ENCODE assay signal across 28 cellular contexts in genomic region chr10:49328401-49329185, GRCh38. TPM values are rescaled to one million over a fixed set of nuclear protein-coding genes. Genes with fewer than 3 reads are reported as not detected.
"Had no signal": no experiment of that assay in that cellular context is flagged by ENCODE, and none has a peak within 500 bp of the region (broad histone marks: within the 10 kb centered on the region; RNA-seq: fewer than 3 reads in every experiment).

No MANE protein-coding gene starts in this region.

- H3K9me3 ChIP-seq: left ventricle myocardium inferior, right lobe of liver had no signal

- H3K27me3 ChIP-seq: right lobe of liver had no signal

- H3K36me3 ChIP-seq: right lobe of liver had no signal

- H3K27ac ChIP-seq: left ventricle myocardium inferior, parathyroid adenoma, right lobe of liver had no signal

- H3K9me3 Mint-ChIP-seq: activated CD4-positive, alpha-beta memory T cell treated with anti-CD3 and anti-CD28 coated beads for 36 hours; nephron; stimulated activated effector memory CD8-positive, alpha-beta T cell treated with anti-CD3 and anti-CD28 coated beads, Interleukin-12 subunit alpha, Interleukin-12 subunit beta, amount 100 ng/mL, for 72 hours had no signal

- H3K4me3 Mint-ChIP-seq: activated CD4-positive, alpha-beta memory T cell treated with anti-CD3 and anti-CD28 coated beads for 36 hours; activated naive CD8-positive, alpha-beta T cell treated with anti-CD3 and anti-CD28 coated beads, Interleukin-2, amount 50 U/mL, for 24 hours; nephron; stimulated activated effector memory CD8-positive, alpha-beta T cell treated with anti-CD3 and anti-CD28 coated beads, Interleukin-12 subunit alpha, Interleukin-12 subunit beta, amount 100 ng/mL, for 72 hours; stimulated activated naive CD8-positive, alpha-beta T cell treated with anti-CD3 and anti-CD28 coated beads, Interleukin-15, amount 100 ng/mL, for 72 hours; T-helper 17 cell had no signal

- H3K36me3 Mint-ChIP-seq: activated CD4-positive, alpha-beta memory T cell treated with anti-CD3 and anti-CD28 coated beads for 36 hours; stimulated activated effector memory CD8-positive, alpha-beta T cell treated with anti-CD3 and anti-CD28 coated beads, Interleukin-12 subunit alpha, Interleukin-12 subunit beta, amount 100 ng/mL, for 72 hours had no signal

- DNase-seq: activated CD4-positive, alpha-beta memory T cell treated with anti-CD3 and anti-CD28 coated beads for 36 hours; activated CD4-positive, alpha-beta T cell treated with anti-CD3 and anti-CD28 coated beads for 48 hours; activated CD4-positive, CD25-positive, alpha-beta regulatory T cell; activated gamma-delta T cell; activated naive CD4-positive, alpha-beta T cell treated with anti-CD3 and anti-CD28 coated beads, Interleukin-2, amount 50 U/mL, for 16 hours; activated naive CD8-positive, alpha-beta T cell treated with anti-CD3 and anti-CD28 coated beads, Interleukin-2, amount 50 U/mL, for 24 hours; activated T-cell treated with anti-CD3 and anti-CD28 coated beads for 4 hours; effector memory CD4-positive, alpha-beta T cell; foreskin melanocyte; glutamatergic neuron; hippocampal formation; left ventricle myocardium inferior; mammary epithelial cell; right lobe of liver; stimulated activated CD4-positive, alpha-beta T cell treated with anti-CD3 and anti-CD28 coated beads, Interleukin-2, amount 100 ng/mL, for 24 hours; stimulated activated naive CD8-positive, alpha-beta T cell treated with anti-CD3 and anti-CD28 coated beads, Interleukin-15, amount 100 ng/mL, for 72 hours; SW 1271; T-helper 17 cell; trophoblast cell had no signal

- H3K4me3 ChIP-seq: left ventricle myocardium inferior, right lobe of liver, skin epidermis had no signal

- H3K27me3 Mint-ChIP-seq: activated CD4-positive, alpha-beta memory T cell treated with anti-CD3 and anti-CD28 coated beads for 36 hours; activated naive CD8-positive, alpha-beta T cell treated with anti-CD3 and anti-CD28 coated beads, Interleukin-2, amount 50 U/mL, for 24 hours; stimulated activated naive CD8-positive, alpha-beta T cell treated with anti-CD3 and anti-CD28 coated beads, Interleukin-15, amount 100 ng/mL, for 72 hours had no signal

- H3K4me1 ChIP-seq: right lobe of liver had no signal

- H3K4me1 Mint-ChIP-seq: activated naive CD8-positive, alpha-beta T cell treated with anti-CD3 and anti-CD28 coated beads, Interleukin-2, amount 50 U/mL, for 24 hours; nephron; stimulated activated effector memory CD8-positive, alpha-beta T cell treated with anti-CD3 and anti-CD28 coated beads, Interleukin-12 subunit alpha, Interleukin-12 subunit beta, amount 100 ng/mL, for 72 hours; stimulated activated naive CD8-positive, alpha-beta T cell treated with anti-CD3 and anti-CD28 coated beads, Interleukin-15, amount 100 ng/mL, for 72 hours had no signal

- H3K27ac Mint-ChIP-seq: activated CD4-positive, alpha-beta memory T cell treated with anti-CD3 and anti-CD28 coated beads for 36 hours; activated naive CD8-positive, alpha-beta T cell treated with anti-CD3 and anti-CD28 coated beads, Interleukin-2, amount 50 U/mL, for 24 hours; nephron; stimulated activated effector memory CD8-positive, alpha-beta T cell treated with anti-CD3 and anti-CD28 coated beads, Interleukin-12 subunit alpha, Interleukin-12 subunit beta, amount 100 ng/mL, for 72 hours; stimulated activated naive CD8-positive, alpha-beta T cell treated with anti-CD3 and anti-CD28 coated beads, Interleukin-15, amount 100 ng/mL, for 72 hours; T-helper 17 cell had no signal

- H3K79me2 ChIP-seq: parathyroid adenoma had no signal

- ATAC-seq: activated naive CD8-positive, alpha-beta T cell treated with anti-CD3 and anti-CD28 coated beads, Interleukin-2, amount 50 U/mL, for 24 hours; esophagus mucosa; stimulated activated effector memory CD8-positive, alpha-beta T cell treated with anti-CD3 and anti-CD28 coated beads, Interleukin-12 subunit alpha, Interleukin-12 subunit beta, amount 100 ng/mL, for 72 hours; stimulated activated naive CD8-positive, alpha-beta T cell treated with anti-CD3 and anti-CD28 coated beads, Interleukin-15, amount 100 ng/mL, for 72 hours; T-helper 17 cell had no signal

- H2AFZ ChIP-seq: parathyroid adenoma had no signal

RNA-seq across cellular contexts. Expression of gene C10orf71, which starts 29.6 kb away (rescaled TPM):
- total RNA-seq: activated CD4-positive, alpha-beta memory T cell treated with anti-CD3 and anti-CD28 coated beads for 36 hours; cerebellum; endothelial cell of umbilical vein; esophagus mucosa; mammary epithelial cell; mononuclear cell; T-helper 17 cell; temporal lobe had no signal
- polyA plus RNA-seq: endothelial cell of umbilical vein, mammary epithelial cell had no signal
